Comparison of ENCODE assay signal across 1 cellular context in the genomic region with DNA sequence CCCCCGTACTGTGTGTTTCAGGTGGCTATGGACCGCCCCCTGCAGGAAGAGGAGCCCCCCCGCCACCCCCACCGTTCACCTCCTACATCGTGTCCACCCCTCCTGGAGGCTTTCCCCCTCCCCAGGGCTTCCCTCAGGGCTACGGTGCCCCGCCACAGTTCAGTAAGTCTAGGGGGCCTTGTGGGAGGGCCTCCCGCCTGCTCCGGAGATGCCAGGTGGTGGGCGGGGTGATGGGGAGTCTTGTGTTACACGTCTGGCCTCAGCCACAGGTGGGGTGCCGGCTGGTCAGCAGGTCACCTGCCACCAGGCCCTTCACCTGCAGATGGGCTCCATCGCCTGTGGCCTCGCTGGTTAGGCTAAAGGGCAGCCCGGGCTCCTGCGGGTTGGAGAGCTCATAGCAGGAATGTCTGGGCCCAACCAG.
TF ChIP-seq lines count a peak whose summit lies in the region.

No MANE protein-coding gene starts in this region.

TF ChIP-seq in K562, 482 proteins besides CTCF, POLR2A, EP300 and RAD21:
- TF ChIP-seq EP400 (IDR thresholded peaks at IDR 0.05) (no peak), RBM22 (IDR thresholded peaks at IDR 0.05; ENCODE audit: low read depth, low read length, poor library complexity, severe bottlenecking) (peak; percentile 68), POLR2G (IDR thresholded peaks at IDR 0.05; ENCODE audit: low read depth, low read length) (peak; percentile 57; the same call in 1 of the 2 replicates)
